In genomic region chr14:32006267-32007110, GRCh38 we compare ENCODE assay signal across 10 cellular contexts.
DNase-seq lines count a peak whose midpoint lies in the region; ATAC-seq, FAIRE-seq and TF ChIP-seq lines count a peak whose summit lies in the region.
"Had no signal": no experiment of that assay in that cellular context is flagged by ENCODE, and none has a peak within 500 bp of the region (broad histone marks: within the 10 kb centered on the region; RNA-seq: fewer than 3 reads in every experiment).

No MANE protein-coding gene starts in this region.

- no peak for FAIRE-seq in pancreas (lab: Jason Lieb, UNC)

- in situ Hi-C loops in G401 (cut with HindIII; ENCODE audit: low sequenced_read_pairs): no loop called here

- H3K4me3 ChIP-seq in choroid plexus epithelial cell (ENCODE audit: low read depth, low read length) (no peak overlapping the region), pancreas (no peak overlapping the region), tibial artery (no peak overlapping the region)

- H3K4me1 ChIP-seq in pancreas (peaks cover 0 to 5% (median 0%) of the 10 kb centered on the region in 3 donors), tibial artery (peaks cover 0 to 21% (median 14%) of the 10 kb centered on the region in 4 donors)

- peak; percentile 60 to 81 (median 69) for ATAC-seq in pancreas

- 47 to 59% methylated on average over 14 of the region's 14 CpGs for WGBS in pancreas, 2 donors

- H3K9me3 ChIP-seq in pancreas (no peaks in the 10 kb centered on the region), tibial artery (no peaks in the 10 kb centered on the region)

- H3K36me3 ChIP-seq in pancreas (no peaks in the 10 kb centered on the region), tibial artery (no peaks in the 10 kb centered on the region)

- intact Hi-C loops in pancreas (cut with DNase I) (no loop called here), tibial artery (cut with DNase I; ENCODE audit: low total_unique reads) (no loop called here)

- H3K27ac ChIP-seq in pancreas (peak overlapping the region in 2 of 4 donors; percentile 44), tibial artery (no peak overlapping the region)

- no peak for TF ChIP-seq CTCF in choroid plexus epithelial cell (conservative IDR thresholded peaks at IDR 0.05; ENCODE audit: low read depth, low read length)
- TF ChIP-seq CTCF in pancreas (IDR thresholded peaks at IDR 0.05): no peak
- TF ChIP-seq CTCF in tibial artery (IDR thresholded peaks at IDR 0.05): no peak

- DNase-seq in DMS53 (lab: John Stamatoyannopoulos, UW): peak; percentile 83
- DNase-seq in M059J (ENCODE audit: low read depth): peak; percentile 77
- DNase-seq in choroid plexus epithelial cell (ENCODE audit: low read depth): peak; percentile 53
- DNase-seq in pancreas: no peak
- no peak for DNase-seq in NCI-H1436 treated with DMSO at 0.1 percent for 48 hours (lab: John Stamatoyannopoulos, UW)
- DNase-seq in tibial artery: no peak
- DNase-seq in NCI-H1436 (lab: John Stamatoyannopoulos, UW): no peak
- no peak for DNase-seq in G401 (ENCODE audit: low spot score)
- DNase-seq: DMS79 treated with DMSO at 0.1 percent for 48 hours, NCI-H2227 treated with DMSO at 0.1 percent for 48 hours had no signal

- no peaks in the 10 kb centered on the region for H3K27me3 ChIP-seq in pancreas
- no peaks in the 10 kb centered on the region for H3K27me3 ChIP-seq in tibial artery

Comparison
In these comparisons a context has a peak if more than half of its experiments do, and no peak if none do; other contexts are left out.
1. DNase-seq: peak in DMS53 (single experiment), M059J (single experiment) and choroid plexus epithelial cell (single experiment); none in pancreas (0 of 6), NCI-H1436 treated with DMSO at 0.1 percent for 48 hours (single experiment), tibial artery (0 of 2), NCI-H1436 (single experiment) and G401 (single experiment).